Comparison of ENCODE assay signal across 8 cellular contexts in the genomic region with DNA sequence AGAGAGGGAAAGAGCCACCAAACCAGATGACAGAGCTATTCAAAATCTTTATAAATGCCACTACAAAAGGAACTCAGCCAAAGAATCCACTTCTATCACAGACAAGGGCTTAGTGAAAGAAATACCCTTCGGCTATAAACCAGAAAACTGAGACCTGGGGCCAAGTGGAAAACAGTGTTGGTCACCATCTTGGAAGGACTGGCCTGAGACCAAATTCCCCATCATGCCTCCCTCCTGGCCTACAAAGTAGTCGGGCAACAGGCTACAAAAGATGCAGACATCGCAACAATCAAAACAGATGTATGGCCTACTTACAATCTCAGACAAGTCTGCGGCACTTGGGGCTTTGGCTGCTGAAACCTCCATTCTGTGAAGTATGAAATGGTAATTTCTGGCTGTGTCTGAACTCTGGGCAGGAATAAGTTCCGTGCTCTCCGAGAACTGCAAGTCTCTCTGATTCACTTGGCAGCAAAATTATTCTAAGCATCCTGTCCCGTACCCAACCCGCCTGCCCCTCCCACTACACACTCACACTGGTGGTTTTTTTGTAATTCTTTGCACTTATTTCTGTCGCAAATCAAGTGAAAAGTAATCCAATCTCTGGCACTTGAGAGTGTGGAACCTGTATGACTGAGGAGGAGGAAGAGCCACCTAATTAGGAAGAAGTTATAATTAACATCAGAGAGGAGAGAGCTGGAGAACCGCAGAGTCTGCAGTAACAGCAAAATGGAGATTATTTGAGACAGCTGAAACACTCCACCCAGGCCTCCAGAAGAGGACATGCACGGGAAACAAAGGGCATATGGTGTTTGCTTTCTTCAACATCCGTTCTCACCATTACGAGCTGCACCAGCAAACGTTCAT.
A peak's percentile ranks its signal among the peaks of the same experiment; 100 is the strongest.
DNase-seq lines count a peak whose midpoint lies in the region; ATAC-seq and TF ChIP-seq lines count a peak whose summit lies in the region.

No MANE protein-coding gene starts in this region.

- peak; percentile 57 for DNase-seq in EH (ENCODE audit: low read depth)
- peak in 1 of 3 donors; percentile 54 for DNase-seq in Peyer's patch
- peak; percentile 2 for DNase-seq in brain microvascular endothelial cell
- peak in 8 of 10 donors; percentile 22 to 71 (median 48) for DNase-seq in naive thymus-derived CD8-positive, alpha-beta T cell
- DNase-seq in prostate gland (ENCODE audit: low spot score): no peak
- DNase-seq in NCI-H345 (lab: John Stamatoyannopoulos, UW): no peak
- DNase-seq in NCI-H526 (lab: John Stamatoyannopoulos, UW): no peak

- intact Hi-C loops in prostate gland (cut with DNase I): no loop called here

- H3K4me1 Mint-ChIP-seq in naive thymus-derived CD8-positive, alpha-beta T cell: peaks cover 22 to 77% (median 64%) of the 10 kb centered on the region in 4 donors

- TF ChIP-seq POLR2A in Peyer's patch (IDR thresholded peaks at IDR 0.05) (no peak), prostate gland (IDR thresholded peaks at IDR 0.05) (no peak)

- POLR2A ChIA-PET in naive thymus-derived CD8-positive, alpha-beta T cell (lab: Charles Lee): interaction anchor here (0.6 to 3.7 kb wide), 9 partner anchors 9 to 57 kb away, joined by 3 to 43 read pairs (median 5); no protein-coding TSS in a partner anchor

- H3K4me3 ChIP-seq in Peyer's patch (peak overlapping the region; percentile 3 to 14 (median 9)), brain microvascular endothelial cell (ENCODE audit: low read depth, low read length) (no peak overlapping the region), prostate gland (no peak overlapping the region)

- H3K36me3 ChIP-seq in Peyer's patch (no peaks in the 10 kb centered on the region), brain microvascular endothelial cell (replicated peaks) (no peaks in the 10 kb centered on the region), prostate gland (no peaks in the 10 kb centered on the region)

- H3K27me3 ChIP-seq in Peyer's patch (no peaks in the 10 kb centered on the region), brain microvascular endothelial cell (replicated peaks) (no peaks in the 10 kb centered on the region), prostate gland (replicated peaks; ENCODE audit: insufficient read depth) (no peaks in the 10 kb centered on the region)

- in situ Hi-C loops in brain microvascular endothelial cell (cut with HindIII; ENCODE audit: low pct_ligation_motif_present, low sequenced_read_pairs): no loop called here

- no peaks in the 10 kb centered on the region for H3K4me1 ChIP-seq in Peyer's patch
- no peaks in the 10 kb centered on the region for H3K4me1 ChIP-seq in prostate gland (replicated peaks)

- H3K36me3 Mint-ChIP-seq in naive thymus-derived CD8-positive, alpha-beta T cell: peaks cover 2 to 8% (median 8%) of the 10 kb centered on the region in 3 donors

- no peaks in the 10 kb centered on the region for H3K27me3 Mint-ChIP-seq in naive thymus-derived CD8-positive, alpha-beta T cell

- peak overlapping the region; percentile 88 to 98 (median 94) for H3K27ac Mint-ChIP-seq in naive thymus-derived CD8-positive, alpha-beta T cell

- peak overlapping the region; percentile 82 to 98 (median 94) for H3K4me3 Mint-ChIP-seq in naive thymus-derived CD8-positive, alpha-beta T cell

- WGBS in prostate gland: 18% methylated on average over 14 of the region's 14 CpGs

- TF ChIP-seq CTCF in Peyer's patch (IDR thresholded peaks at IDR 0.05) (no peak), brain microvascular endothelial cell (IDR thresholded peaks at IDR 0.05; ENCODE audit: low read depth, low read length, missing control alignments) (no peak), prostate gland (IDR thresholded peaks at IDR 0.05) (no peak)

- peak; percentile 79 to 83 for ATAC-seq in naive thymus-derived CD8-positive, alpha-beta T cell
- ATAC-seq in GM18868 (IDR thresholded peaks at IDR 0.05; ENCODE audit: unreplicated experiment): no peak

- H3K27ac ChIP-seq in Peyer's patch: peak overlapping the region; percentile 28 to 65 (median 38)
- H3K27ac ChIP-seq in brain microvascular endothelial cell: no peak overlapping the region
- no peak overlapping the region for H3K27ac ChIP-seq in prostate gland

- H3K9me3 Mint-ChIP-seq in naive thymus-derived CD8-positive, alpha-beta T cell: no peaks in the 10 kb centered on the region

- H3K9me3 ChIP-seq in Peyer's patch (no peaks in the 10 kb centered on the region), prostate gland (no peaks in the 10 kb centered on the region)

Comparison
In these comparisons a context has a peak if more than half of its experiments do, and no peak if none do; other contexts are left out.
1. DNase-seq: peak in EH (single experiment), brain microvascular endothelial cell (single experiment) and naive thymus-derived CD8-positive, alpha-beta T cell (8 of 10); none in prostate gland (single experiment), NCI-H345 (single experiment) and NCI-H526 (0 of 2).
2. H3K27ac ChIP-seq: peak in Peyer's patch (4 of 4); none in brain microvascular endothelial cell (single experiment) and prostate gland (0 of 2).
3. H3K4me3 ChIP-seq: peak in Peyer's patch (4 of 4); none in brain microvascular endothelial cell (single experiment) and prostate gland (0 of 2).